Comparison of ENCODE assay signal across 28 cellular contexts in the genomic region with DNA sequence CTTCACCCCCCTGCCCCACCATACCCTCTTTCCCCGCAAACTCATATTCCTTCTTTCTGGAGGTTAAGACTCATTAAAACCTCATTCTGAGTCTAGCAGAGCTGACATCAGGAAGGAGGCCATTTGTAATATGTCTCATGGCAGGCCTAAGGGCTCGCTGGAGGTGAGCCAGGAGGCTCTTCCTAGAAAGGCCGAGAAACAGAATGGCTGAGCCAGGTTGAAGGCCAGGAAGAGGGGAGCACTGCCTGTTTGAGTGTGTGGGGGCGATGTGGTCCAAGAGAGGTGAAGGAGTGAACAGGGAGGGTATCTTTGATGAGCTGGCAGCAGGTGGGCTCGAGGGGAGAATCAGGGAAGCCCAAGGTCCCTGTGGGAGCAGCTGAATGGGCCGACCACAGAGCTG.
DNase-seq lines count a peak whose midpoint lies in the region; ATAC-seq and TF ChIP-seq lines count a peak whose summit lies in the region.
"Had no signal": no experiment of that assay in that cellular context is flagged by ENCODE, and none has a peak within 500 bp of the region (broad histone marks: within the 10 kb centered on the region; RNA-seq: fewer than 3 reads in every experiment).

No MANE protein-coding gene starts in this region.

- peaks cover 4% of the 10 kb centered on the region for H3K4me1 ChIP-seq in IMR-90 (ENCODE audit: control insufficient read depth, insufficient read depth, low read length)
- H3K4me1 ChIP-seq: ascending aorta, foreskin keratinocyte had no signal

- no peak overlapping the region for H2AK5ac ChIP-seq in IMR-90 (ENCODE audit: low read depth, low read length)

- no peak overlapping the region for H2BK15ac ChIP-seq in IMR-90 (ENCODE audit: low read depth, low read length)

- no peak overlapping the region for H3K4ac ChIP-seq in IMR-90 (ENCODE audit: low read depth, low read length)

- H3K9me3 ChIP-seq in IMR-90 (ENCODE audit: control insufficient read depth, insufficient read depth, low read length): no peaks in the 10 kb centered on the region; the same call in 1 of the 2 replicates

- BruUV-seq in IMR-90 (replicated peaks; lab: Mats Ljungman, UMichigan): no TSS peak

- H3K23ac ChIP-seq in IMR-90 (ENCODE audit: low read depth, low read length): no peak overlapping the region

- TF ChIP-seq POLR2A in IMR-90 (IDR thresholded peaks at IDR 0.05; ENCODE audit: low read depth, low read length): no peak

- TF ChIP-seq RAD21 in IMR-90 (IDR thresholded peaks at IDR 0.05; ENCODE audit: low read length): no peak

- H3K27ac ChIP-seq in IMR-90 (ENCODE audit: insufficient read depth, low read length): no peak overlapping the region
- H3K27ac ChIP-seq: ascending aorta, coronary artery, foreskin keratinocyte, heart left ventricle, tibial nerve had no signal

- H3K27me3 ChIP-seq in IMR-90 (ENCODE audit: control insufficient read depth, insufficient read depth, low read length): peaks cover 17% of the 10 kb centered on the region
- H3K27me3 ChIP-seq: ascending aorta, tibial nerve had no signal

- H2BK20ac ChIP-seq in IMR-90 (ENCODE audit: low read depth, low read length): no peak overlapping the region

- H3K27me3 Mint-ChIP-seq in activated naive CD4-positive, alpha-beta T cell treated with anti-CD3 and anti-CD28 coated beads, Interleukin-2, amount 50 U/mL, for 24 hours: no peaks in the 10 kb centered on the region
- peaks cover 38% of the 10 kb centered on the region for H3K27me3 Mint-ChIP-seq in activated naive CD4-positive, alpha-beta T cell treated with anti-CD3 and anti-CD28 coated beads, Interleukin-2, amount 10 ng/mL, durations not matched to agents 7 days and 5 days

- no peak overlapping the region for H3K4me3 Mint-ChIP-seq in activated naive CD4-positive, alpha-beta T cell treated with anti-CD3 and anti-CD28 coated beads, Interleukin-2, amount 50 U/mL, for 24 hours
- no peak overlapping the region for H3K4me3 Mint-ChIP-seq in activated naive CD4-positive, alpha-beta T cell treated with anti-CD3 and anti-CD28 coated beads, Interleukin-2, amount 10 ng/mL, durations not matched to agents 7 days and 5 days
- no peak overlapping the region for H3K4me3 Mint-ChIP-seq in stimulated activated effector memory CD8-positive, alpha-beta T cell treated with anti-CD3 and anti-CD28 coated beads, Interleukin-12 subunit alpha, Interleukin-12 subunit beta, amount 100 ng/mL, for 72 hours
- H3K4me3 Mint-ChIP-seq: activated CD8-positive, alpha-beta T cell treated with anti-CD3 and anti-CD28 coated beads, Interleukin-2, amount 10 ng/mL, durations not matched to agents 7 days and 5 days; activated naive CD8-positive, alpha-beta T cell treated with anti-CD3 and anti-CD28 coated beads, Interleukin-2, amount 10 ng/mL, durations not matched to agents 7 days and 5 days; B cell; CD8-positive, alpha-beta memory T cell had no signal

- no peak overlapping the region for H4K91ac ChIP-seq in IMR-90 (ENCODE audit: insufficient read depth, low read depth, low read length)

- no peak overlapping the region for H4K5ac ChIP-seq in IMR-90 (ENCODE audit: low read depth, low read length)

- no peaks in the 10 kb centered on the region for H3K9me3 Mint-ChIP-seq in activated naive CD4-positive, alpha-beta T cell treated with anti-CD3 and anti-CD28 coated beads, Interleukin-2, amount 50 U/mL, for 24 hours
- H3K9me3 Mint-ChIP-seq in activated naive CD4-positive, alpha-beta T cell treated with anti-CD3 and anti-CD28 coated beads, Interleukin-2, amount 10 ng/mL, durations not matched to agents 7 days and 5 days: peaks cover 8% of the 10 kb centered on the region
- peaks cover 3% of the 10 kb centered on the region for H3K9me3 Mint-ChIP-seq in stimulated activated effector memory CD8-positive, alpha-beta T cell treated with anti-CD3 and anti-CD28 coated beads, Interleukin-12 subunit alpha, Interleukin-12 subunit beta, amount 100 ng/mL, for 72 hours

- dilution Hi-C loops in IMR-90 (cut with HindIII; ENCODE audit: low sequenced_read_pairs, unreplicated experiment): no loop called here

- H3K36me3 ChIP-seq in IMR-90 (ENCODE audit: control insufficient read depth, insufficient read depth, low read length): no peaks in the 10 kb centered on the region
- H3K36me3 ChIP-seq: ascending aorta, heart left ventricle, tibial nerve had no signal

- peak overlapping the region; percentile 59 for H2AFZ ChIP-seq in IMR-90 (replicated peaks; ENCODE audit: low read length, poor library complexity)

- 42% methylated on average over 2 of the region's 6 CpGs; no CpG with 5 or more reads in 1 of the 2 experiments for WGBS in IMR-90 (ENCODE audit: extremely low coverage in 2 of 2, insufficient read length in 1 of 2), 2 experiments

- POLR2A ChIA-PET in IMR-90 (lab: Charles Lee; ENCODE audit: unreplicated experiment): no interaction called here

- no peaks in the 10 kb centered on the region for H4K20me1 ChIP-seq in IMR-90 (ENCODE audit: insufficient read depth, low read length)

- no peak overlapping the region for H2AK9ac ChIP-seq in IMR-90 (replicated peaks; ENCODE audit: low read depth, low read length, poor library complexity)

- H4K8ac ChIP-seq in IMR-90 (ENCODE audit: low read depth in 2 of 2, low read length in 2 of 2): peak overlapping the region in 1 of 2 experiments; percentile 27; a peak in 1 of 4 replicates

- peak overlapping the region; percentile 16 for H3K27ac Mint-ChIP-seq in activated naive CD4-positive, alpha-beta T cell treated with anti-CD3 and anti-CD28 coated beads, Interleukin-2, amount 50 U/mL, for 24 hours
- no peak overlapping the region for H3K27ac Mint-ChIP-seq in activated naive CD4-positive, alpha-beta T cell treated with anti-CD3 and anti-CD28 coated beads, Interleukin-2, amount 10 ng/mL, durations not matched to agents 7 days and 5 days
- H3K27ac Mint-ChIP-seq in stimulated activated effector memory CD8-positive, alpha-beta T cell treated with anti-CD3 and anti-CD28 coated beads, Interleukin-12 subunit alpha, Interleukin-12 subunit beta, amount 100 ng/mL, for 72 hours: peak overlapping the region; percentile 76
- H3K27ac Mint-ChIP-seq: activated CD8-positive, alpha-beta T cell treated with anti-CD3 and anti-CD28 coated beads, Interleukin-2, amount 10 ng/mL, durations not matched to agents 7 days and 5 days; activated naive CD8-positive, alpha-beta T cell treated with anti-CD3 and anti-CD28 coated beads, Interleukin-2, amount 10 ng/mL, durations not matched to agents 7 days and 5 days; B cell; CD8-positive, alpha-beta memory T cell; progenitor cell of endocrine pancreas had no signal

- no peak for TF ChIP-seq CTCF in IMR-90 (conservative IDR thresholded peaks at IDR 0.05; ENCODE audit: low read depth, low read length)

- DNase-seq in activated naive CD4-positive, alpha-beta T cell treated with anti-CD3 and anti-CD28 coated beads, Interleukin-2, amount 10 ng/mL, durations not matched to agents 7 days and 5 days: no peak
- DNase-seq in IMR-90 (peak; percentile 36), ecto neural progenitor cell (ENCODE audit: low spot score) (peak; percentile 32), posterior cingulate gyrus (no peak), left cardiac atrium (no peak)
- no peak for DNase-seq in stimulated activated effector memory CD8-positive, alpha-beta T cell treated with anti-CD3 and anti-CD28 coated beads, Interleukin-12 subunit alpha, Interleukin-12 subunit beta, amount 100 ng/mL, for 72 hours (ENCODE audit: low spot score in 2 of 2)
- DNase-seq: activated effector memory CD4-positive, alpha-beta T cell treated with anti-CD3 and anti-CD28 coated beads, Interleukin-2, amount 50 U/mL, for 16 hours; activated naive CD8-positive, alpha-beta T cell treated with anti-CD3 and anti-CD28 coated beads, Interleukin-2, amount 10 ng/mL, durations not matched to agents 7 days and 5 days; caudate nucleus; CD8-positive, alpha-beta memory T cell; effector memory CD4-positive, alpha-beta T cell; foreskin keratinocyte; heart left ventricle; NCI-H1417 treated with DMSO at 0.1 percent for 48 hours; NCI-H2081; NCI-H2227 treated with DMSO at 0.1 percent for 48 hours; SIG-M5; stimulated activated CD4-positive, alpha-beta T cell treated with anti-CD3 and anti-CD28 coated beads, Interleukin-2, amount 100 ng/mL, for 48 hours; SW 1271 had no signal

- CTCF ChIA-PET in activated naive CD4-positive, alpha-beta T cell treated with anti-CD3 and anti-CD28 coated beads, Interleukin-2, amount 10 ng/mL, durations not matched to agents 7 days and 5 days (lab: Charles Lee): no interaction called here
- CTCF ChIA-PET in IMR-90 (lab: Yijun Ruan, JAX): no interaction called here

- in situ Hi-C loops in IMR-90 (cut with MboI; ENCODE audit: low sequenced_read_pairs): no loop called here

- H3K4me2 ChIP-seq in IMR-90 (ENCODE audit: low read depth, low read length): no peak overlapping the region

- H3K36me3 Mint-ChIP-seq in activated naive CD4-positive, alpha-beta T cell treated with anti-CD3 and anti-CD28 coated beads, Interleukin-2, amount 50 U/mL, for 24 hours: no peaks in the 10 kb centered on the region
- no peaks in the 10 kb centered on the region for H3K36me3 Mint-ChIP-seq in activated naive CD4-positive, alpha-beta T cell treated with anti-CD3 and anti-CD28 coated beads, Interleukin-2, amount 10 ng/mL, durations not matched to agents 7 days and 5 days
- H3K36me3 Mint-ChIP-seq in stimulated activated effector memory CD8-positive, alpha-beta T cell treated with anti-CD3 and anti-CD28 coated beads, Interleukin-12 subunit alpha, Interleukin-12 subunit beta, amount 100 ng/mL, for 72 hours: no peaks in the 10 kb centered on the region
- H3K36me3 Mint-ChIP-seq: CD8-positive, alpha-beta memory T cell had no signal

- no peaks in the 10 kb centered on the region for H3K79me1 ChIP-seq in IMR-90 (ENCODE audit: low read depth in 1 of 2, low read length in 2 of 2)

- H3K9me1 ChIP-seq in IMR-90 (ENCODE audit: insufficient read depth, low read length): no peaks in the 10 kb centered on the region

- H3K18ac ChIP-seq in IMR-90 (ENCODE audit: low read depth, low read length): no peak overlapping the region

- H3K14ac ChIP-seq in IMR-90 (replicated peaks; ENCODE audit: low read depth, low read length): no peak overlapping the region; the same call in 1 of the 2 replicates

- peaks cover 34% of the 10 kb centered on the region for H3K4me1 Mint-ChIP-seq in activated naive CD4-positive, alpha-beta T cell treated with anti-CD3 and anti-CD28 coated beads, Interleukin-2, amount 50 U/mL, for 24 hours
- peaks cover 32% of the 10 kb centered on the region for H3K4me1 Mint-ChIP-seq in activated naive CD4-positive, alpha-beta T cell treated with anti-CD3 and anti-CD28 coated beads, Interleukin-2, amount 10 ng/mL, durations not matched to agents 7 days and 5 days
- peaks cover 23% of the 10 kb centered on the region for H3K4me1 Mint-ChIP-seq in stimulated activated effector memory CD8-positive, alpha-beta T cell treated with anti-CD3 and anti-CD28 coated beads, Interleukin-12 subunit alpha, Interleukin-12 subunit beta, amount 100 ng/mL, for 72 hours

- no peak overlapping the region for H2BK120ac ChIP-seq in IMR-90 (ENCODE audit: low read depth, low read length)

- no peak for ATAC-seq in IMR-90 (ENCODE audit: low read depth)
- no peak for ATAC-seq in stimulated activated effector memory CD8-positive, alpha-beta T cell treated with anti-CD3 and anti-CD28 coated beads, Interleukin-12 subunit alpha, Interleukin-12 subunit beta, amount 100 ng/mL, for 72 hours
- no peak for ATAC-seq in HG03565 (IDR thresholded peaks at IDR 0.05; ENCODE audit: unreplicated experiment)
- no peak for ATAC-seq in left cardiac atrium
- ATAC-seq: activated CD8-positive, alpha-beta T cell treated with anti-CD3 and anti-CD28 coated beads, Interleukin-2, amount 10 ng/mL, durations not matched to agents 7 days and 5 days; foreskin keratinocyte; heart left ventricle; sciatic nerve had no signal

- H2BK5ac ChIP-seq in IMR-90 (ENCODE audit: low read depth, low read length, poor library complexity, severe bottlenecking): no peak overlapping the region

- H3K56ac ChIP-seq in IMR-90 (ENCODE audit: extremely low read depth, insufficient read depth, low read length): no peak overlapping the region

- H3K4me3 ChIP-seq in IMR-90 (ENCODE audit: insufficient read depth, low read depth, low read length): no peak overlapping the region
- H3K4me3 ChIP-seq: ascending aorta, coronary artery, heart left ventricle, tibial nerve had no signal

- intact Hi-C loops in IMR-90 (cut with micrococcal nuclease) (no loop called here), posterior cingulate gyrus (cut with DNase I) (no loop called here), left cardiac atrium (cut with DNase I) (no loop called here)

- H3K9ac ChIP-seq in IMR-90 (ENCODE audit: low read depth, low read length): no peak overlapping the region

Comparison
In these comparisons a context has a peak if more than half of its experiments do, and no peak if none do; other contexts are left out.
1. DNase-seq: peak in IMR-90 (single experiment) and ecto neural progenitor cell (single experiment); none in activated naive CD4-positive, alpha-beta T cell treated with anti-CD3 and anti-CD28 coated beads, Interleukin-2, amount 10 ng/mL, durations not matched to agents 7 days and 5 days (single experiment), stimulated activated effector memory CD8-positive, alpha-beta T cell treated with anti-CD3 and anti-CD28 coated beads, Interleukin-12 subunit alpha, Interleukin-12 subunit beta, amount 100 ng/mL, for 72 hours (0 of 2), posterior cingulate gyrus (0 of 10) and left cardiac atrium (single experiment).